Comparison of ENCODE assay signal across 26 cellular contexts in the genomic region with DNA sequence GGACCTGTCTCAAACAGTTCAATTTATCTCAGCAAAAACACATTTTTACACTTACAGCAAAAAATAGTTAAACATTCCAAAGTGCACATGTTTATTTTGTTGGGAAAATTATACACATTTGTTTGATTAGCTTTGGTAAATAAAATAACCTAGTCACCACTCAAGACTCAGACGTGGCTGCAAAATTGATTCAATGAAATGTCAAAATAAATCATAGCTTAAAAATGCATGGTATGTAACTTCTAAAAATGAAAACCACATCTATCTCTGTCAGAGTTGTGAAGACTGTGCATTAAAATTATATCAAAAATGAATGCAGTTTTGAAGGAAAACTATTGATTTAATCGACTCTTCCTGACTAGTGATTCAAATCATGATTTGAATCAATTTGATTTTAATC. TPM values are rescaled to one million over a fixed set of nuclear protein-coding genes. Genes with fewer than 3 reads are reported as not detected.
"Had no signal": no experiment of that assay in that cellular context is flagged by ENCODE, and none has a peak within 500 bp of the region (broad histone marks: within the 10 kb centered on the region; RNA-seq: fewer than 3 reads in every experiment).

No MANE protein-coding gene starts in this region.

- H3K27ac Mint-ChIP-seq: activated B cell treated with CpG ODN at 0.5 μM for 24 hours; activated CD4-positive, alpha-beta memory T cell treated with anti-CD3 and anti-CD28 coated beads, Interleukin-2, amount 10 ng/mL, durations not matched to agents 7 days and 5 days; activated CD4-positive, alpha-beta T cell treated with anti-CD3 and anti-CD28 coated beads, Interleukin-2, amount 10 ng/mL, durations not matched to agents 24 days and 14 days; activated naive CD4-positive, alpha-beta T cell treated with anti-CD3 and anti-CD28 coated beads for 36 hours; activated naive CD8-positive, alpha-beta T cell; activated T-helper 17 cell treated with anti-CD3 and anti-CD28 coated beads, Interleukin-2, amount 50 U/mL, for 72 hours had no signal

- H3K4me1 Mint-ChIP-seq: activated B cell treated with CpG ODN at 0.5 μM for 24 hours; activated CD4-positive, alpha-beta memory T cell treated with anti-CD3 and anti-CD28 coated beads, Interleukin-2, amount 10 ng/mL, durations not matched to agents 7 days and 5 days; activated CD4-positive, alpha-beta T cell treated with anti-CD3 and anti-CD28 coated beads, Interleukin-2, amount 10 ng/mL, durations not matched to agents 24 days and 14 days; activated T-helper 17 cell treated with anti-CD3 and anti-CD28 coated beads, Interleukin-2, amount 50 U/mL, for 72 hours had no signal

- DNase-seq: activated B cell treated with CpG ODN at 0.5 μM for 24 hours; activated CD4-positive, alpha-beta memory T cell treated with anti-CD3 and anti-CD28 coated beads, Interleukin-2, amount 10 ng/mL, durations not matched to agents 7 days and 5 days; activated CD4-positive, alpha-beta T cell treated with anti-CD3 and anti-CD28 coated beads for 1 hour; activated CD4-positive, alpha-beta T cell treated with anti-CD3 and anti-CD28 coated beads, Interleukin-2, amount 10 ng/mL, durations not matched to agents 24 days and 14 days; activated gamma-delta T cell; activated naive CD4-positive, alpha-beta T cell treated with anti-CD3 and anti-CD28 coated beads for 36 hours; activated T-cell treated with anti-CD3 and anti-CD28 coated beads for 4 hours; activated T-cell treated with anti-CD3 and anti-CD28 coated beads, Interleukin-2, amount 50 U/mL, for 48 hours; brain microvascular endothelial cell; MV-4-11; NCI-H1092 treated with DMSO at 0.1 percent for 48 hours; NCI-H1417 treated with DMSO at 0.1 percent for 48 hours; NCI-H1694; NCI-H2029; NCI-H345; NCI-H510A; NCI-H526 treated with DMSO at 0.1 percent for 48 hours; NCI-H82; Peyer's patch; SHP77; T-helper 2 cell; T1000 had no signal

- ATAC-seq: activated T-helper 17 cell treated with anti-CD3 and anti-CD28 coated beads, Interleukin-2, amount 50 U/mL, for 72 hours had no signal

- H3K4me3 ChIP-seq: Peyer's patch had no signal

- H3K27me3 Mint-ChIP-seq: activated B cell treated with CpG ODN at 0.5 μM for 24 hours; activated naive CD8-positive, alpha-beta T cell had no signal

- H3K4me3 Mint-ChIP-seq: activated B cell treated with CpG ODN at 0.5 μM for 24 hours; activated CD4-positive, alpha-beta memory T cell treated with anti-CD3 and anti-CD28 coated beads, Interleukin-2, amount 10 ng/mL, durations not matched to agents 7 days and 5 days; activated CD4-positive, alpha-beta T cell treated with anti-CD3 and anti-CD28 coated beads, Interleukin-2, amount 10 ng/mL, durations not matched to agents 24 days and 14 days; activated naive CD4-positive, alpha-beta T cell treated with anti-CD3 and anti-CD28 coated beads for 36 hours; activated naive CD8-positive, alpha-beta T cell; activated T-helper 17 cell treated with anti-CD3 and anti-CD28 coated beads, Interleukin-2, amount 50 U/mL, for 72 hours had no signal

- FAIRE-seq: TTC549 had no signal

- H3K9me3 ChIP-seq: Peyer's patch had no signal

- H3K36me3 Mint-ChIP-seq: activated naive CD8-positive, alpha-beta T cell had no signal

- H3K9ac ChIP-seq: KMS-11 had no signal

- H3K36me3 ChIP-seq: brain microvascular endothelial cell, Peyer's patch had no signal

- H3K27ac ChIP-seq: KMS-11, Peyer's patch had no signal

- H3K27me3 ChIP-seq: brain microvascular endothelial cell, Peyer's patch had no signal

- H3K4me2 ChIP-seq: KMS-11 had no signal

RNA-seq across cellular contexts. Expression of a gene that starts 56.7 kb away (rescaled TPM):
- total RNA-seq: activated CD4-positive, alpha-beta memory T cell treated with anti-CD3 and anti-CD28 coated beads, Interleukin-2, amount 10 ng/mL, durations not matched to agents 7 days and 5 days had no signal
